Comparison of ENCODE assay signal across 18 cellular contexts in genomic region chr11:43269229-43269928, GRCh38. TPM values are rescaled to one million over a fixed set of nuclear protein-coding genes. Genes with fewer than 3 reads are reported as not detected.
DNase-seq lines count a peak whose midpoint lies in the region; ATAC-seq and TF ChIP-seq lines count a peak whose summit lies in the region.
"Had no signal": no experiment of that assay in that cellular context is flagged by ENCODE, and none has a peak within 500 bp of the region (broad histone marks: within the 10 kb centered on the region; RNA-seq: fewer than 3 reads in every experiment).

No MANE protein-coding gene starts in this region.

- H3K27ac ChIP-seq in SK-N-SH (ENCODE audit: low read depth in 2 of 2, low read length in 1 of 2) = peak overlapping the region in 1 of 2 experiments; percentile 71; a peak in 2 of 4 replicates
- H3K27ac ChIP-seq in testis = no peak overlapping the region
- H3K27ac ChIP-seq: esophagus muscularis mucosa, KMS-11, PC-9, thoracic aorta had no signal

- no peak for TF ChIP-seq CTCF in SK-N-SH (IDR thresholded peaks at IDR 0.05)
- no peak for TF ChIP-seq CTCF in brain (conservative IDR thresholded peaks at IDR 0.05)
- TF ChIP-seq CTCF in testis (IDR thresholded peaks at IDR 0.05) = no peak

- DNase-seq in SK-N-SH = peak; percentile 50
- DNase-seq in iPS-NIHi11 (ENCODE audit: low spot score) = peak; percentile 67
- peak; percentile 17 for DNase-seq in testis
- no peak for DNase-seq in KBM-7
- no peak for DNase-seq in activated effector memory CD4-positive, alpha-beta T cell treated with anti-CD3 and anti-CD28 coated beads, Interleukin-2, amount 50 U/mL, for 16 hours
- DNase-seq: Caco-2, mammary epithelial cell, NCI-H2029, PC-9, T-helper 1 cell had no signal

- no peak overlapping the region for H2AFZ ChIP-seq in SK-N-SH (ENCODE audit: low read depth)
- H2AFZ ChIP-seq: PC-9 had no signal

- intact Hi-C loops in testis (cut with DNase I; ENCODE audit: low total_unique reads) = no loop called here

- peaks cover 0 to 21% of the 10 kb centered on the region in 2 experiments; a peak in 2 of 4 replicates for H3K4me1 ChIP-seq in SK-N-SH (ENCODE audit: control insufficient read depth in 1 of 2, insufficient read depth in 2 of 2, low read depth in 1 of 2, low read length in 1 of 2)
- peaks cover 5% of the 10 kb centered on the region for H3K4me1 ChIP-seq in testis
- H3K4me1 ChIP-seq: Caco-2 had no signal

- peaks cover 4% of the 10 kb centered on the region for H3K36me3 Mint-ChIP-seq in brain
- H3K36me3 Mint-ChIP-seq: activated naive CD8-positive, alpha-beta T cell had no signal

- peaks cover 0 to 29% (median 11%) of the 10 kb centered on the region in 5 experiments for H3K9me3 Mint-ChIP-seq in brain

- in situ Hi-C loops in KBM-7 (cut with MboI; ENCODE audit: low pct_unique_long_range_greater_than_20kb, low sequenced_read_pairs) = no loop called here

- H3K27me3 Mint-ChIP-seq in brain = peaks cover 13% of the 10 kb centered on the region

- H3K9me2 ChIP-seq in SK-N-SH = no peaks in the 10 kb centered on the region

- 28% methylated on average over 16 of the region's 16 CpGs for WGBS in SK-N-SH (ENCODE audit: low lambda C conversion rate)
- 29 to 36% methylated on average over 16 of the region's 16 CpGs for WGBS in testis, 2 donors

- H3K79me2 ChIP-seq in SK-N-SH (ENCODE audit: insufficient read depth) = no peaks in the 10 kb centered on the region

- CTCF ChIA-PET in SK-N-SH (lab: Yijun Ruan, JAX) = interaction anchor here (1.0 to 5.3 kb wide), 4 partner anchors 9 to 439 kb away, joined by 3 to 28 read pairs (median 11); partner anchors contain the start of gene API5

- peaks cover 51% of the 10 kb centered on the region for H3K4me1 Mint-ChIP-seq in brain

- no peak for TF ChIP-seq EP300 in SK-N-SH (IDR thresholded peaks at IDR 0.05; ENCODE audit: borderline replicate concordance in 1 of 2, low read depth in 1 of 2, low read length in 1 of 2)

- no peaks in the 10 kb centered on the region for H3K9me3 ChIP-seq in SK-N-SH
- H3K9me3 ChIP-seq in testis = no peaks in the 10 kb centered on the region
- H3K9me3 ChIP-seq: Caco-2, esophagus muscularis mucosa, thoracic aorta had no signal

- peak overlapping the region; percentile 20 to 90 (median 56) for H3K27ac Mint-ChIP-seq in brain
- H3K27ac Mint-ChIP-seq: activated naive CD8-positive, alpha-beta T cell had no signal

- H3K4me3 ChIP-seq in SK-N-SH (ENCODE audit: low read depth in 2 of 2, low read length in 1 of 2) (no peak overlapping the region), testis (no peak overlapping the region)
- H3K4me3 ChIP-seq: esophagus muscularis mucosa, PC-9, thoracic aorta had no signal

- POLR2A ChIA-PET in SK-N-SH (lab: Yijun Ruan, JAX) = no interaction called here

- TF ChIP-seq RAD21 in SK-N-SH (IDR thresholded peaks at IDR 0.05; ENCODE audit: low read length) = no peak

- H3K9ac ChIP-seq in SK-N-SH = no peak overlapping the region
- H3K9ac ChIP-seq: KMS-11 had no signal

- no peaks in the 10 kb centered on the region for H4K20me1 ChIP-seq in SK-N-SH (ENCODE audit: insufficient read depth)

- H3F3A ChIP-seq in SK-N-SH (replicated peaks; ENCODE audit: insufficient read depth) = no peaks in the 10 kb centered on the region

- no peak overlapping the region for H3K4me2 ChIP-seq in SK-N-SH
- H3K4me2 ChIP-seq: KMS-11, PC-9 had no signal

- H3K27me3 ChIP-seq in SK-N-SH (ENCODE audit: insufficient read depth) (no peaks in the 10 kb centered on the region), testis (no peaks in the 10 kb centered on the region)

- TF ChIP-seq POLR2A in testis (IDR thresholded peaks at IDR 0.05) = no peak

- no peak for ATAC-seq in SK-N-SH treated with all-trans-retinoic acid at 6 μM for 48 hours
- ATAC-seq in GM21717 (IDR thresholded peaks at IDR 0.05; ENCODE audit: unreplicated experiment) = no peak
- ATAC-seq: activated CD4-positive, CD25-positive, alpha-beta regulatory T cell treated with anti-CD3 and anti-CD28 coated beads, Interleukin-2, amount 50 U/mL, for 24 hours had no signal

- H3K4me3 Mint-ChIP-seq in brain = peak overlapping the region in 3 of 5 experiments; percentile 50 to 76 (median 65)
- H3K4me3 Mint-ChIP-seq: activated naive CD8-positive, alpha-beta T cell had no signal

- H3K36me3 ChIP-seq in SK-N-SH (replicated peaks in 1 of 2; ENCODE audit: control insufficient read depth in 1 of 2, insufficient read depth in 2 of 2, low read length in 1 of 2) (no peaks in the 10 kb centered on the region), testis (ENCODE audit: low read depth, missing control alignments) (no peaks in the 10 kb centered on the region)
- H3K36me3 ChIP-seq: esophagus muscularis mucosa, thoracic aorta had no signal

TF ChIP-seq in SK-N-SH, 30 proteins besides CTCF, POLR2A, EP300 and RAD21 (continues in another document):
- TF ChIP-seq GABPA (IDR thresholded peaks at IDR 0.05; ENCODE audit: low read depth) (no peak), FOXM1 (IDR thresholded peaks at IDR 0.05; ENCODE audit: low read depth) (no peak), JUND (IDR thresholded peaks at IDR 0.05) (no peak), PBX3 (IDR thresholded peaks at IDR 0.05) (no peak), RXRA (IDR thresholded peaks at IDR 0.05; ENCODE audit: borderline replicate concordance, low read depth) (no peak), POLR2AphosphoS5 (IDR thresholded peaks at IDR 0.05; ENCODE audit: low read depth, low read length) (no peak), GATA2 (CRISPR knock-in tag; IDR thresholded peaks at IDR 0.05) (no peak), TAF1 (IDR thresholded peaks at IDR 0.05; ENCODE audit: borderline replicate concordance, low read depth, low read length) (no peak), TEAD4 (IDR thresholded peaks at IDR 0.05; ENCODE audit: borderline replicate concordance, insufficient read depth) (no peak)

TF ChIP-seq in SK-N-SH treated with all-trans-retinoic acid at 6 μM for 48 hours, 23 proteins besides CTCF, POLR2A, EP300 and RAD21:
- no peak for TF ChIP-seq ZNF565 (CRISPR knock-in tag; conservative IDR thresholded peaks at IDR 0.05; ENCODE audit: low read depth)
- no peak for TF ChIP-seq ISL1 (CRISPR knock-in tag; IDR thresholded peaks at IDR 0.05)
- no peak for TF ChIP-seq ZFP30 (CRISPR knock-in tag; IDR thresholded peaks at IDR 0.05)
- TF ChIP-seq PPARA (CRISPR knock-in tag; IDR thresholded peaks at IDR 0.05; ENCODE audit: borderline replicate concordance) = no peak
- TF ChIP-seq ESRRG (CRISPR knock-in tag; IDR thresholded peaks at IDR 0.05) = no peak
- no peak for TF ChIP-seq ZNF8 (CRISPR knock-in tag; IDR thresholded peaks at IDR 0.05)
- TF ChIP-seq GLIS3 (CRISPR knock-in tag; IDR thresholded peaks at IDR 0.05) = no peak
- TF ChIP-seq TCF4 (CRISPR knock-in tag; IDR thresholded peaks at IDR 0.05; ENCODE audit: borderline replicate concordance) = no peak
- no peak for TF ChIP-seq ZFP3 (CRISPR knock-in tag; IDR thresholded peaks at IDR 0.05)
- TF ChIP-seq TOX (CRISPR knock-in tag; IDR thresholded peaks at IDR 0.05; ENCODE audit: borderline replicate concordance) = no peak
- TF ChIP-seq RARB (CRISPR knock-in tag; IDR thresholded peaks at IDR 0.05) = no peak

RNA-seq across cellular contexts. Expression of gene API5, which starts 42.4 kb away (rescaled TPM):
- polyA plus RNA-seq in SK-N-SH (2012; rRNA removed) (60.1 and 80.9 TPM in 2 replicates), brain (ENCODE audit: insufficient read depth, low read depth, low replicate concordance) (47.2 TPM), testis (ENCODE audit: insufficient read depth, low read depth, low replicate concordance) (51.4 TPM)
- polyA plus RNA-seq in SK-N-SH (2012; cell fraction: cytosol; rRNA removed) = 81.5 and 93.0 TPM in 2 replicates
- polyA plus RNA-seq in SK-N-SH (2012; cell fraction: nucleus; rRNA removed) = 30.8 and 48.6 TPM in 2 replicates
- total RNA-seq in testis = 10 to 100 TPM; 73.6 to 74.9 TPM

Comparison
In these comparisons a context has a peak if more than half of its experiments do, and no peak if none do; other contexts are left out.
1. DNase-seq: peak in SK-N-SH (single experiment), iPS-NIHi11 (single experiment) and testis (single experiment); none in KBM-7 (single experiment) and activated effector memory CD4-positive, alpha-beta T cell treated with anti-CD3 and anti-CD28 coated beads, Interleukin-2, amount 50 U/mL, for 16 hours (single experiment).